Comparison of ENCODE assay signal across 8 cellular contexts in genomic region chr9:96398582-96399334, GRCh38. TPM values are rescaled to one million over a fixed set of nuclear protein-coding genes. Genes with fewer than 3 reads are reported as not detected.
DNase-seq lines count a peak whose midpoint lies in the region; ATAC-seq and TF ChIP-seq lines count a peak whose summit lies in the region.
"Had no signal": no experiment of that assay in that cellular context is flagged by ENCODE, and none has a peak within 500 bp of the region (broad histone marks: within the 10 kb centered on the region; RNA-seq: fewer than 3 reads in every experiment).

No MANE protein-coding gene starts in this region.

- DNase-seq in colonic mucosa (no peak), ureter (ENCODE audit: low spot score) (no peak), DMS53 treated with DMSO at 0.1 percent for 48 hours (lab: John Stamatoyannopoulos, UW; ENCODE audit: unreplicated experiment) (no peak), tibial nerve (ENCODE audit: low spot score in 2 of 2) (no peak)
- DNase-seq: activated CD8-positive, alpha-beta memory T cell treated with anti-CD3 and anti-CD28 coated beads, Interleukin-2, amount 50 U/mL, for 4 hours had no signal

- H3K27me3 ChIP-seq in colonic mucosa (no peaks in the 10 kb centered on the region), tibial nerve (no peaks in the 10 kb centered on the region)

- ATAC-seq in GM19455 (IDR thresholded peaks at IDR 0.05; ENCODE audit: unreplicated experiment) (peak; percentile 62), HG03460 (IDR thresholded peaks at IDR 0.05; ENCODE audit: unreplicated experiment) (peak; percentile 82)

- H3K9me3 ChIP-seq in colonic mucosa (no peaks in the 10 kb centered on the region), tibial nerve (peaks cover 0 to 8% (median 2%) of the 10 kb centered on the region in 4 donors)

- no peak overlapping the region for H3K9ac ChIP-seq in colonic mucosa (ENCODE audit: low read depth in 2 of 2, low read length in 2 of 2)

- no peak for TF ChIP-seq EP300 in tibial nerve (IDR thresholded peaks at IDR 0.05)

- H3K4me3 ChIP-seq in colonic mucosa (no peak overlapping the region), skin epidermis (no peak overlapping the region), tibial nerve (no peak overlapping the region)

- no peak for TF ChIP-seq CTCF in colonic mucosa (IDR thresholded peaks at IDR 0.05)
- TF ChIP-seq CTCF in tibial nerve (IDR thresholded peaks at IDR 0.05), result no peak

- TF ChIP-seq POLR2A in tibial nerve (IDR thresholded peaks at IDR 0.05), result no peak

- H3K36me3 ChIP-seq in colonic mucosa (no peaks in the 10 kb centered on the region), tibial nerve (no peaks in the 10 kb centered on the region)

- H3K4me1 ChIP-seq in colonic mucosa, result no peaks in the 10 kb centered on the region
- H3K4me1 ChIP-seq in tibial nerve, result no peaks in the 10 kb centered on the region

- H3K27ac ChIP-seq in colonic mucosa, result peak overlapping the region; percentile 27
- H3K27ac ChIP-seq in skin epidermis, result peak overlapping the region in 11 of 21 experiments; percentile 3 to 83 (median 54)
- peak overlapping the region in 1 of 4 donors; percentile 11 for H3K27ac ChIP-seq in tibial nerve

- intact Hi-C loops in colonic mucosa (cut with DNase I), result no loop called here

- WGBS in tibial nerve, 2 donors, result 41 to 48% methylated on average over 3 of the region's 3 CpGs

RNA-seq across cellular contexts. Expression of gene SLC35D2, which starts 15.2 kb away (rescaled TPM):
- total RNA-seq in colonic mucosa (10 to 100 TPM; 57.8 to 95.0 TPM), ureter (26.0 TPM), tibial nerve (10 to 100 TPM; 25.1 to 66.6 (median 32.0) TPM)

RNA-seq across cellular contexts. Expression of gene ZNF367, which starts 19.4 kb away (rescaled TPM):
- total RNA-seq in colonic mucosa (10 to 100 TPM in 1 of 2 donors, 1 to 10 TPM in 1; 3.6 to 18.9 TPM), ureter (1.8 TPM), tibial nerve (1 to 10 TPM; 2.5 to 4.3 (median 3.1) TPM)

RNA-seq across cellular contexts. Expression of gene HABP4, which starts 51.2 kb away (rescaled TPM):
- total RNA-seq in colonic mucosa (1 to 10 TPM; 2.8 to 4.4 TPM), ureter (13.4 TPM), tibial nerve (10 to 100 TPM; 42.8 to 50.0 (median 46.3) TPM)
